8 cellular contexts compared by ENCODE assay signal in genomic region chr11:13216019-13217006, GRCh38.
A peak's percentile ranks its signal among the peaks of the same experiment; 100 is the strongest.
DNase-seq lines count a peak whose midpoint lies in the region; ATAC-seq lines count a peak whose summit lies in the region.

No MANE protein-coding gene starts in this region.

- H2BK12ac ChIP-seq in mesenchymal stem cell (ENCODE audit: low read length in 2 of 2), result peak overlapping the region; percentile 49 to 76

- H3K18ac ChIP-seq in mesenchymal stem cell (ENCODE audit: low read depth in 1 of 2, low read length in 2 of 2), result peak overlapping the region; percentile 92 to 99

- ATAC-seq in HG03565 (IDR thresholded peaks at IDR 0.05; ENCODE audit: unreplicated experiment), result no peak
- no peak for ATAC-seq in HG03025 (IDR thresholded peaks at IDR 0.05; ENCODE audit: low FRiP score, unreplicated experiment)

- peak overlapping the region; percentile 97 for H2BK5ac ChIP-seq in mesenchymal stem cell (ENCODE audit: low read depth, low read length, poor library complexity, severe bottlenecking)

- H3K9me3 ChIP-seq in adipocyte (ENCODE audit: control insufficient read depth, low read length), result no peaks in the 10 kb centered on the region
- no peaks in the 10 kb centered on the region for H3K9me3 ChIP-seq in mesenchymal stem cell (ENCODE audit: control insufficient read depth, low read length)

- peak overlapping the region; percentile 74 to 94 for H3K4ac ChIP-seq in mesenchymal stem cell (ENCODE audit: low read depth in 1 of 2, low read length in 2 of 2)

- H3K4me1 ChIP-seq in adipocyte (ENCODE audit: control insufficient read depth, insufficient read depth, low read length) (peaks cover 31% of the 10 kb centered on the region), mesenchymal stem cell (ENCODE audit: control insufficient read depth, insufficient read depth, low read depth, low read length) (peaks cover 12% of the 10 kb centered on the region)

- peak overlapping the region; percentile 97 for H2BK120ac ChIP-seq in mesenchymal stem cell (ENCODE audit: low read depth, low read length)

- H3K79me1 ChIP-seq in mesenchymal stem cell (replicated peaks; ENCODE audit: low read length, poor library complexity, severe bottlenecking), result no peaks in the 10 kb centered on the region

- H3K14ac ChIP-seq in mesenchymal stem cell (ENCODE audit: low read length in 2 of 2), result no peak overlapping the region

- H2BK15ac ChIP-seq in mesenchymal stem cell (ENCODE audit: low read depth, poor library complexity, severe bottlenecking), result peak overlapping the region; percentile 83

- peak overlapping the region; percentile 49 for H2AFZ ChIP-seq in mesenchymal stem cell (ENCODE audit: low read depth, low read length)

- H3K9ac ChIP-seq in adipocyte (ENCODE audit: low read length) (peak overlapping the region; percentile 77), mesenchymal stem cell (ENCODE audit: low read length) (peak overlapping the region; percentile 90)

- WGBS in mesenchymal stem cell, result 1% methylated on average over 10 of the region's 10 CpGs

- DNase-seq in AG08396 (ENCODE audit: low spot score), result peak; percentile 90
- peak; percentile 98 for DNase-seq in HS-27A (ENCODE audit: low read depth)
- peak; percentile 93 for DNase-seq in adipocyte (ENCODE audit: low read depth)
- peak; percentile 98 for DNase-seq in mesenchymal stem cell
- no peak for DNase-seq in D341Med (ENCODE audit: low spot score)
- DNase-seq in mucosa of gallbladder (ENCODE audit: low spot score), result no peak

- H3K4me3 ChIP-seq in adipocyte (ENCODE audit: low read length) (peak overlapping the region; percentile 51), mesenchymal stem cell (ENCODE audit: insufficient read depth in 1 of 2, low read depth in 1 of 2, low read length in 2 of 2) (peak overlapping the region in 1 of 2 experiments; percentile 54)

- peak overlapping the region; percentile 100 for H3K27ac ChIP-seq in mesenchymal stem cell (ENCODE audit: low read length, poor library complexity, severe bottlenecking)

- H4K8ac ChIP-seq in mesenchymal stem cell (ENCODE audit: low read length), result peak overlapping the region; percentile 97

- peak overlapping the region; percentile 98 for H4K91ac ChIP-seq in mesenchymal stem cell (ENCODE audit: low read length)

- no peaks in the 10 kb centered on the region for H3K27me3 ChIP-seq in adipocyte (replicated peaks; ENCODE audit: control insufficient read depth, insufficient read depth, low read length)
- no peaks in the 10 kb centered on the region for H3K27me3 ChIP-seq in mesenchymal stem cell (ENCODE audit: control insufficient read depth in 1 of 2, insufficient read depth in 1 of 2, low read length in 2 of 2)

- peak overlapping the region; percentile 82 for H2AK5ac ChIP-seq in mesenchymal stem cell (ENCODE audit: low read length, severe bottlenecking)

- no peak overlapping the region for H3K23ac ChIP-seq in mesenchymal stem cell (ENCODE audit: low read length in 2 of 2)

- H3K36me3 ChIP-seq in adipocyte (ENCODE audit: control insufficient read depth, insufficient read depth, low read length, severe bottlenecking), result no peaks in the 10 kb centered on the region
- H3K36me3 ChIP-seq in mesenchymal stem cell (ENCODE audit: control insufficient read depth in 1 of 2, insufficient read depth in 2 of 2, low read depth in 1 of 2, low read length in 2 of 2), result no peaks in the 10 kb centered on the region

- peak overlapping the region; percentile 47 for H3K4me2 ChIP-seq in mesenchymal stem cell (ENCODE audit: low read length, poor library complexity, severe bottlenecking)

Comparison
In these comparisons a context has a peak if more than half of its experiments do, and no peak if none do; other contexts are left out.
1. DNase-seq: peak in AG08396 (single experiment), HS-27A (single experiment), adipocyte (single experiment) and mesenchymal stem cell (single experiment); none in D341Med (single experiment) and mucosa of gallbladder (single experiment).